ENCODE assay signal across 9 cellular contexts in the genomic region with DNA sequence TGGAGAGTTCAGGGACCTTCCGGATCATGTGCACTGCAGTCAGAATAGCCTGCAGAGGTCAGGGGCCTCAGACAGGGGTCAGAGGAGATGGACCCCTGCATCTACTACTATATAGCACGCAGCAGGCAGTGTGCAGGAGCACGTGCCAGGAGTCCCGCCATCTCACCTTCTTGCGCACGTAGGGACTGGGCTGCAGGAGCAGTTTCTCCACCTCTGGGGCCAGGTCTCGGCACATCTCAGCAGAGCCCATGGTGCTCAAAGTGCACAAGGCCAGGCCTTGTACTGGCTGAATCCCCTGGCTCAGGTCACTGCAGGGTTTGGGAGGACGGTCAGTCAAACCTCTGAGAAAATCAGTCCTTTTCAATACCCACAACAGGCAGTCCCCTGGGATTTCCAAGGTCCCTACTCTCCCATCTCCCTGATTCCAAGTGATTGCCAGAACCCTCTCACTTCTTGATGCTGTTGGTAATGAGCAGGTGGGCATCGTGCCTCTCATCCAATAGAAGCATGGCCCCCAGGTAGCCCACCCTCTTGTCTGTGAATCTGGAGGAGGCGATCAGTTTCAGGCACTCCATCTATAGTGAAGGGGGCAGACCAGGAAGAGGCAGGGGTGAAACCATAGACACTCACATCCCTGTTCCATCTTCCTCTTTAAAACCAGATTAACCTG. TPM values are rescaled to one million over a fixed set of nuclear protein-coding genes. Genes with fewer than 3 reads are reported as not detected.
A peak's percentile ranks its signal among the peaks of the same experiment; 100 is the strongest.
DNase-seq lines count a peak whose midpoint lies in the region; ATAC-seq, FAIRE-seq and TF ChIP-seq lines count a peak whose summit lies in the region.
"Had no signal": no experiment of that assay in that cellular context is flagged by ENCODE, and none has a peak within 500 bp of the region (broad histone marks: within the 10 kb centered on the region; RNA-seq: fewer than 3 reads in every experiment).

No MANE protein-coding gene starts in this region.

- peaks cover 20% of the 10 kb centered on the region for H3K4me1 ChIP-seq in A549
- peaks cover 21% of the 10 kb centered on the region for H3K4me1 ChIP-seq in HUES48 (ENCODE audit: control insufficient read depth, insufficient read depth, low read length)
- H3K4me1 ChIP-seq in GM12878 (ENCODE audit: control insufficient read depth, insufficient read depth, low read length), result peaks cover 11% of the 10 kb centered on the region
- H3K4me1 ChIP-seq in mucosa of rectum (ENCODE audit: control insufficient read depth in 2 of 2, insufficient read depth in 2 of 2, low read length in 2 of 2), result peaks cover 12 to 15% of the 10 kb centered on the region in 2 donors

- H3K9ac ChIP-seq in HUES48 (ENCODE audit: low read depth, low read length) (0 out of 2 replicates have a peak overlapping the region, but pooled peaks have one; percentile 49), GM12878 (ENCODE audit: control insufficient read depth, insufficient read depth, low read length) (peak overlapping the region; percentile 66; the same call in 1 of the 2 replicates), mucosa of rectum (ENCODE audit: low read depth in 1 of 2, low read length in 2 of 2) (peak overlapping the region; percentile 81 to 84)

- H3K9me3 ChIP-seq in A549, result no peaks in the 10 kb centered on the region
- H3K9me3 ChIP-seq in HUES48 (ENCODE audit: control insufficient read depth, insufficient read depth, low read length), result no peaks in the 10 kb centered on the region
- H3K9me3 ChIP-seq in GM12878 (replicated peaks; ENCODE audit: control insufficient read depth, insufficient read depth, low read length), result no peaks in the 10 kb centered on the region
- no peaks in the 10 kb centered on the region for H3K9me3 ChIP-seq in mucosa of rectum (ENCODE audit: control insufficient read depth in 2 of 2, low read length in 2 of 2)

- WGBS in A549 (ENCODE audit: missing lambda C conversion rate), result 93% methylated on average over 10 of the region's 10 CpGs
- 94% methylated on average over 10 of the region's 10 CpGs for WGBS in GM12878 (ENCODE audit: insufficient coverage, insufficient replicate concordance, low lambda C conversion rate, missing lambda C conversion rate)

- CTCF ChIA-PET in A549 (lab: Yijun Ruan, JAX) (interaction anchor here (1.1 to 19.0 kb wide), 4 partner anchors 9 to 90 kb away, joined by 4 to 553 read pairs (median 5); a partner anchor contains a TSS), GM12878 (lab: Yijun Ruan, JAX) (interaction anchor here (1.0 to 3.5 kb wide), 5 partner anchors 9 to 91 kb away, joined by 3 to 33 read pairs (median 13); a partner anchor contains a TSS)

- H3K4me3 ChIP-seq in A549 (peak overlapping the region; percentile 62), HUES48 (ENCODE audit: low read depth, low read length) (peak overlapping the region; percentile 73), GM12878 (peak overlapping the region; percentile 93), mucosa of rectum (ENCODE audit: low read length in 2 of 2) (peak overlapping the region; percentile 87 to 94)

- SMC1A ChIA-PET in GM12878 (lab: Charles Lee; ENCODE audit: uncharacterized antibody, unreplicated experiment), result interaction anchor here (1.1 to 9.7 kb wide), 4 partner anchors 9 to 87 kb away, joined by 4 to 124 read pairs (median 7); a partner anchor contains a TSS

- RAD21 ChIA-PET in GM12878 (lab: Charles Lee; ENCODE audit: unreplicated experiment), result interaction anchor here (1.5 kb wide), 1 partner anchor 66 kb away, joined by 3 read pairs; no protein-coding TSS in a partner anchor

- TF ChIP-seq RAD21 in A549 (conservative IDR thresholded peaks at IDR 0.05 in 1 of 2, IDR thresholded peaks at IDR 0.05 in 1 of 2) (no peak), GM12878 (IDR thresholded peaks at IDR 0.05; ENCODE audit: insufficient read depth, low read depth, low read length) (no peak)

- no peak for DNase-seq in A549 (ENCODE audit: low read depth in 1 of 2, low spot score in 1 of 2)
- DNase-seq in GM12878 (ENCODE audit: low read depth, low spot score), result no peak
- no peak for DNase-seq in AG08396 (ENCODE audit: low spot score)
- DNase-seq in NCI-H446 treated with DMSO at 0.1 percent for 48 hours (lab: John Stamatoyannopoulos, UW), result no peak
- DNase-seq in pons (ENCODE audit: low spot score), result no peak
- DNase-seq in KG1 (lab: John Stamatoyannopoulos, UW), result no peak
- DNase-seq: SIG-M5 had no signal

- H3K27ac ChIP-seq in A549 (peak overlapping the region in 1 of 2 experiments; percentile 97; a peak in 3 of 6 replicates), HUES48 (ENCODE audit: low read depth, low read length) (no peak overlapping the region), GM12878 (ENCODE audit: control insufficient read depth, insufficient read depth) (peak overlapping the region; percentile 76; the same call in 1 of the 2 replicates), mucosa of rectum (ENCODE audit: low read depth in 2 of 2, low read length in 2 of 2) (no peak overlapping the region)

- in situ Hi-C loops in GM12878 (cut with MboI), result no loop called here

- intact Hi-C loops in GM12878 (cut with micrococcal nuclease; ENCODE audit: unreplicated experiment), result no loop called here

- ATAC-seq in A549 (no peak), GM12878 (no peak)

- H3K4me2 ChIP-seq in A549 (peak overlapping the region; percentile 85), GM12878 (ENCODE audit: control insufficient read depth, insufficient read depth) (peak overlapping the region; percentile 92)

- TF ChIP-seq EP300 in A549 (IDR thresholded peaks at IDR 0.05) (no peak), GM12878 (IDR thresholded peaks at IDR 0.05; ENCODE audit: borderline replicate concordance in 1 of 2, control insufficient read depth in 1 of 2, low read depth in 2 of 2, low read length in 2 of 2) (no peak)

- POLR2A ChIA-PET in A549 (lab: Yijun Ruan, JAX), result interaction anchor here (1.0 to 1.3 kb wide), 3 partner anchors 11 to 245 kb away, joined by 3 to 7 read pairs (median 4); a partner anchor contains a TSS
- POLR2A ChIA-PET in GM12878 (lab: Charles Lee), result interaction anchor here (1.1 to 1.8 kb wide), 3 partner anchors 8 to 280 kb away, joined by 3 to 8 read pairs (median 4); no protein-coding TSS in a partner anchor

- TF ChIP-seq CTCF in A549 (IDR thresholded peaks at IDR 0.05) (no peak), GM12878 (IDR thresholded peaks at IDR 0.05 in 2 of 3, conservative IDR thresholded peaks at IDR 0.05 in 1 of 3; ENCODE audit: control insufficient read depth in 2 of 3, extremely low read depth in 1 of 3, insufficient read depth in 1 of 3, low read depth in 3 of 3, low read length in 3 of 3) (no peak)

- H4K20me1 ChIP-seq in GM12878 (ENCODE audit: control insufficient read depth, insufficient read depth), result no peaks in the 10 kb centered on the region

- H3K36me3 ChIP-seq in HUES48 (ENCODE audit: control insufficient read depth, insufficient read depth, low read length) (peaks cover 47% of the 10 kb centered on the region), GM12878 (ENCODE audit: control insufficient read depth in 2 of 2, insufficient read depth in 2 of 2, low read length in 1 of 2) (peaks cover 9 to 12% of the 10 kb centered on the region in 2 experiments; a peak in 3 of 4 replicates), mucosa of rectum (ENCODE audit: control insufficient read depth in 2 of 2, insufficient read depth in 2 of 2, low read length in 2 of 2) (peaks cover 27 to 46% of the 10 kb centered on the region in 2 donors)

- BruUV-seq in GM12878 (replicated peaks; lab: Mats Ljungman, UMichigan), result no TSS peak

- H2AFZ ChIP-seq in GM12878 (ENCODE audit: control insufficient read depth, low read depth, low read length), result no peak overlapping the region

- TF ChIP-seq POLR2A in A549 (IDR thresholded peaks at IDR 0.05; ENCODE audit: low read length) (no peak), GM12878 (IDR thresholded peaks at IDR 0.05; ENCODE audit: low read depth, low read length) (no peak)

- FAIRE-seq in A549 (lab: Jason Lieb, UNC) (no peak), GM12878 (lab: Jason Lieb, UNC) (no peak)

- H3K27me3 ChIP-seq in HUES48 (ENCODE audit: control insufficient read depth, insufficient read depth, low read length), result no peaks in the 10 kb centered on the region
- H3K27me3 ChIP-seq in GM12878 (replicated peaks in 1 of 2; ENCODE audit: control insufficient read depth in 2 of 2, insufficient read depth in 2 of 2, low read length in 1 of 2), result no peaks in the 10 kb centered on the region
- no peaks in the 10 kb centered on the region for H3K27me3 ChIP-seq in mucosa of rectum (ENCODE audit: control insufficient read depth in 2 of 2, insufficient read depth in 2 of 2, low read length in 2 of 2)

- H3K79me2 ChIP-seq in GM12878 (ENCODE audit: control insufficient read depth, insufficient read depth, low read length), result peaks cover 13% of the 10 kb centered on the region

RNA-seq across cellular contexts. Expression of a gene that starts 1.3 kb away (rescaled TPM):
- polyA plus RNA-seq in A549 (2011; rRNA removed), result 83.7 and 122 TPM in 2 replicates
- polyA plus RNA-seq in A549 (2012; cell fraction: cytosol; rRNA removed), result 110 and 119 TPM in 2 replicates
- polyA plus RNA-seq in A549 (2012; cell fraction: nucleus; rRNA removed), result 819 and 947 TPM in 2 replicates
- polyA plus RNA-seq in A549 (2017; fragmentation: RNase III; extraction: RNeasy Plus Mini Kit Qiagen cat#74134 plus additional on column Dnase treatment), result 60.3 to 83.9 TPM (median 80.6 TPM) in 3 replicates
- polyA minus RNA-seq in A549 (2011; rRNA and poly(A)+ RNA removed), result 151 and 171 TPM in 2 replicates
- total RNA-seq in GM12878 (2013; cell fraction: nucleolus; rRNA removed), result 258 and 299 TPM in 2 replicates
- total RNA-seq in GM12878 (2014; rRNA removed), result 74.6 and 74.9 TPM in 2 replicates
- total RNA-seq in GM12878 (2014; rRNA removed; fragmentation: Illumina TruSeq; extraction: Trizol), result 41.5 and 45.5 TPM in 2 replicates
- 110 and 135 TPM in 2 replicates for total RNA-seq in GM12878 (2021)
- polyA plus RNA-seq in GM12878 (2011; ENCODE audit: low read depth), result 96.6 TPM
- polyA plus RNA-seq in GM12878 (2011; rRNA removed), result 61.2 and 115 TPM in 2 replicates
- polyA plus RNA-seq in GM12878 (2011; cell fraction: cytosol; rRNA removed), result 117 and 179 TPM in 2 replicates
- polyA plus RNA-seq in GM12878 (2011; cell fraction: nucleus; rRNA removed), result 1,109 and 1,353 TPM in 2 replicates
- polyA plus RNA-seq in GM12878 (2012), result 124 and 126 TPM in 2 replicates
- 60.4 and 92.7 TPM in 2 replicates for polyA plus RNA-seq in GM12878 (2014; fragmentation: Illumina TruSeq; extraction: Trizol)
- polyA plus RNA-seq in GM12878 (2014; fragmentation: Nextera tagmentation; extraction: Ambion mirVana), result 10 to 100 TPM; 55.6 to 65.5 TPM
- 129 and 146 TPM in 2 replicates for polyA plus RNA-seq in GM12878 (2014; rRNA removed)
- 100 to 1,000 TPM; 114 to 122 TPM for polyA plus RNA-seq in GM12878 (2016; fragmentation: Nextera tagmentation; extraction: Ambion mirVana)
- 117 and 189 TPM in 2 replicates for polyA minus RNA-seq in GM12878 (2011; rRNA and poly(A)+ RNA removed)
- 36.4 and 43.8 TPM in 2 replicates for polyA minus RNA-seq in GM12878 (2011; cell fraction: cytosol; rRNA and poly(A)+ RNA removed)
- polyA minus RNA-seq in GM12878 (2011; cell fraction: nucleus; rRNA and poly(A)+ RNA removed), result 211 and 295 TPM in 2 replicates

RNA-seq across cellular contexts. Expression of a gene that starts 10.2 kb away (rescaled TPM):
- polyA plus RNA-seq in A549 (2011; rRNA removed) (8.1 and 15.3 TPM in 2 replicates), A549 (2017; fragmentation: RNase III; extraction: RNeasy Plus Mini Kit Qiagen cat#74134 plus additional on column Dnase treatment) (21.0 to 24.0 TPM (median 23.9 TPM) in 3 replicates), GM12878 (2011; rRNA removed) (3.0 and 4.5 TPM in 2 replicates), GM12878 (2014; fragmentation: Illumina TruSeq; extraction: Trizol) (10.9 and 15.3 TPM in 2 replicates), GM12878 (2014; fragmentation: Nextera tagmentation; extraction: Ambion mirVana) (1 to 10 TPM; 3.1 to 5.9 TPM), GM12878 (2014; rRNA removed) (15.1 and 18.5 TPM in 2 replicates), GM12878 (2016; fragmentation: Nextera tagmentation; extraction: Ambion mirVana) (10 to 100 TPM; 17.8 to 24.9 TPM)
- 15.3 and 16.9 TPM in 2 replicates for polyA plus RNA-seq in A549 (2012; cell fraction: cytosol; rRNA removed)
- polyA plus RNA-seq in A549 (2012; cell fraction: nucleus; rRNA removed), result 20.6 and 26.5 TPM in 2 replicates
- polyA minus RNA-seq in A549 (2011; rRNA and poly(A)+ RNA removed), result 12.2 and 12.5 TPM in 2 replicates
- 16.2 and 23.2 TPM in 2 replicates for total RNA-seq in GM12878 (2013; cell fraction: nucleolus; rRNA removed)
- total RNA-seq in GM12878 (2014; rRNA removed) (10.4 and 16.9 TPM in 2 replicates), GM12878 (2014; rRNA removed; fragmentation: Illumina TruSeq; extraction: Trizol) (7.8 and 8.2 TPM in 2 replicates), GM12878 (2021) (12.4 and 16.9 TPM in 2 replicates)
- 5.1 TPM for polyA plus RNA-seq in GM12878 (2011; ENCODE audit: low read depth)
- 6.9 and 8.0 TPM in 2 replicates for polyA plus RNA-seq in GM12878 (2011; cell fraction: cytosol; rRNA removed)
- 9.9 and 14.0 TPM in 2 replicates for polyA plus RNA-seq in GM12878 (2011; cell fraction: nucleus; rRNA removed)
- polyA plus RNA-seq in GM12878 (2012), result 7.3 and 8.1 TPM in 2 replicates
- polyA minus RNA-seq in GM12878 (2011; rRNA and poly(A)+ RNA removed), result 5.3 and 10.1 TPM in 2 replicates
- polyA minus RNA-seq in GM12878 (2011; cell fraction: cytosol; rRNA and poly(A)+ RNA removed), result 1.5 and 2.8 TPM in 2 replicates
- polyA minus RNA-seq in GM12878 (2011; cell fraction: nucleus; rRNA and poly(A)+ RNA removed), result 4.7 and 5.6 TPM in 2 replicates

RNA-seq across cellular contexts. Expression of a gene that starts 12.3 kb away (rescaled TPM):
- polyA plus RNA-seq in A549 (2011; rRNA removed), result 0.03 and 0.05 TPM in 2 replicates
- polyA plus RNA-seq in A549 (2012; cell fraction: cytosol; rRNA removed), result 0.01 and 0.03 TPM in 2 replicates
- 0.06 and 0.11 TPM in 2 replicates for polyA plus RNA-seq in A549 (2012; cell fraction: nucleus; rRNA removed)
- 0.03 TPM in 1 of 3 replicates, not detected in the others for polyA plus RNA-seq in A549 (2017; fragmentation: RNase III; extraction: RNeasy Plus Mini Kit Qiagen cat#74134 plus additional on column Dnase treatment)
- 0.04 and 0.10 TPM in 2 replicates for polyA minus RNA-seq in A549 (2011; rRNA and poly(A)+ RNA removed)
- total RNA-seq in GM12878 (2013; cell fraction: nucleolus; rRNA removed), result 18.3 and 18.9 TPM in 2 replicates
- total RNA-seq in GM12878 (2014; rRNA removed), result 2.5 and 2.6 TPM in 2 replicates
- total RNA-seq in GM12878 (2014; rRNA removed; fragmentation: Illumina TruSeq; extraction: Trizol), result 3.0 and 3.2 TPM in 2 replicates
- 10.3 and 10.6 TPM in 2 replicates for total RNA-seq in GM12878 (2021)
- 1.8 TPM for polyA plus RNA-seq in GM12878 (2011; ENCODE audit: low read depth)
- polyA plus RNA-seq in GM12878 (2011; rRNA removed), result 6.8 and 8.4 TPM in 2 replicates
- 7.9 and 9.8 TPM in 2 replicates for polyA plus RNA-seq in GM12878 (2011; cell fraction: cytosol; rRNA removed)
- 14.7 and 20.5 TPM in 2 replicates for polyA plus RNA-seq in GM12878 (2011; cell fraction: nucleus; rRNA removed)
- polyA plus RNA-seq in GM12878 (2012), result 3.2 and 3.6 TPM in 2 replicates
- polyA plus RNA-seq in GM12878 (2014; fragmentation: Illumina TruSeq; extraction: Trizol), result 4.2 and 5.5 TPM in 2 replicates
- under 1 TPM; 0.48 to 0.60 TPM for polyA plus RNA-seq in GM12878 (2014; fragmentation: Nextera tagmentation; extraction: Ambion mirVana)
- polyA plus RNA-seq in GM12878 (2014; rRNA removed), result 6.7 and 7.1 TPM in 2 replicates
- 1 to 10 TPM; 3.4 to 4.4 TPM for polyA plus RNA-seq in GM12878 (2016; fragmentation: Nextera tagmentation; extraction: Ambion mirVana)
- 5.5 and 8.0 TPM in 2 replicates for polyA minus RNA-seq in GM12878 (2011; rRNA and poly(A)+ RNA removed)
- 4.4 and 5.3 TPM in 2 replicates for polyA minus RNA-seq in GM12878 (2011; cell fraction: cytosol; rRNA and poly(A)+ RNA removed)
- 4.1 and 6.8 TPM in 2 replicates for polyA minus RNA-seq in GM12878 (2011; cell fraction: nucleus; rRNA and poly(A)+ RNA removed)

RNA-seq across cellular contexts. Expression of a gene that starts 14.7 kb away (rescaled TPM):
- polyA plus RNA-seq in A549 (2011; rRNA removed), result 0.34 and 0.66 TPM in 2 replicates
- 0.12 and 0.19 TPM in 2 replicates for polyA plus RNA-seq in A549 (2012; cell fraction: cytosol; rRNA removed)
- polyA plus RNA-seq in A549 (2012; cell fraction: nucleus; rRNA removed), result 0.42 TPM in 2 replicates
- 0.88 to 1.3 TPM (median 1.1 TPM) in 3 replicates for polyA plus RNA-seq in A549 (2017; fragmentation: RNase III; extraction: RNeasy Plus Mini Kit Qiagen cat#74134 plus additional on column Dnase treatment)
- 0.79 and 1.5 TPM in 2 replicates for polyA minus RNA-seq in A549 (2011; rRNA and poly(A)+ RNA removed)
- total RNA-seq in GM12878 (2013; cell fraction: nucleolus; rRNA removed), result 3.4 and 3.9 TPM in 2 replicates
- total RNA-seq in GM12878 (2014; rRNA removed), result 0.11 and 0.40 TPM in 2 replicates
- 0.14 and 0.54 TPM in 2 replicates for total RNA-seq in GM12878 (2014; rRNA removed; fragmentation: Illumina TruSeq; extraction: Trizol)
- total RNA-seq in GM12878 (2021), result 1.8 and 2.2 TPM in 2 replicates
- 0.17 TPM for polyA plus RNA-seq in GM12878 (2011; ENCODE audit: low read depth)
- polyA plus RNA-seq in GM12878 (2011; rRNA removed), result 0.10 and 0.42 TPM in 2 replicates
- 0.13 TPM in 2 replicates for polyA plus RNA-seq in GM12878 (2011; cell fraction: cytosol; rRNA removed)
- polyA plus RNA-seq in GM12878 (2011; cell fraction: nucleus; rRNA removed), result 1.2 and 2.8 TPM in 2 replicates
- polyA plus RNA-seq in GM12878 (2012), result 0.84 and 0.97 TPM in 2 replicates
- polyA plus RNA-seq in GM12878 (2014; fragmentation: Illumina TruSeq; extraction: Trizol), result 0.19 and 0.56 TPM in 2 replicates
- 1 to 10 TPM in 1 of 2 experiments, under 1 TPM in 1; 0.27 to 1.3 TPM for polyA plus RNA-seq in GM12878 (2014; fragmentation: Nextera tagmentation; extraction: Ambion mirVana)
- 0.32 and 0.72 TPM in 2 replicates for polyA plus RNA-seq in GM12878 (2014; rRNA removed)
- polyA plus RNA-seq in GM12878 (2016; fragmentation: Nextera tagmentation; extraction: Ambion mirVana), result 1 to 10 TPM in 1 of 2 experiments, under 1 TPM in 1; 0.59 to 1.2 TPM
- polyA minus RNA-seq in GM12878 (2011; rRNA and poly(A)+ RNA removed), result 0.95 and 1.3 TPM in 2 replicates
- 0.53 and 0.83 TPM in 2 replicates for polyA minus RNA-seq in GM12878 (2011; cell fraction: cytosol; rRNA and poly(A)+ RNA removed)
- 1.7 and 2.7 TPM in 2 replicates for polyA minus RNA-seq in GM12878 (2011; cell fraction: nucleus; rRNA and poly(A)+ RNA removed)
